In genomic region chr16:48044117-48044516, GRCh38 we compare ENCODE assay signal across 7 cellular contexts.
"Had no signal": no experiment of that assay in that cellular context is flagged by ENCODE, and none has a peak within 500 bp of the region (broad histone marks: within the 10 kb centered on the region; RNA-seq: fewer than 3 reads in every experiment).

No MANE protein-coding gene starts in this region.

- DNase-seq: GOT3, H9, HCEC 1CT, HFFc6, KG1 had no signal

- FAIRE-seq: H54 had no signal

- H3K27ac ChIP-seq: HL-60 had no signal
